ENCODE assay signal across 26 cellular contexts in the genomic region with DNA sequence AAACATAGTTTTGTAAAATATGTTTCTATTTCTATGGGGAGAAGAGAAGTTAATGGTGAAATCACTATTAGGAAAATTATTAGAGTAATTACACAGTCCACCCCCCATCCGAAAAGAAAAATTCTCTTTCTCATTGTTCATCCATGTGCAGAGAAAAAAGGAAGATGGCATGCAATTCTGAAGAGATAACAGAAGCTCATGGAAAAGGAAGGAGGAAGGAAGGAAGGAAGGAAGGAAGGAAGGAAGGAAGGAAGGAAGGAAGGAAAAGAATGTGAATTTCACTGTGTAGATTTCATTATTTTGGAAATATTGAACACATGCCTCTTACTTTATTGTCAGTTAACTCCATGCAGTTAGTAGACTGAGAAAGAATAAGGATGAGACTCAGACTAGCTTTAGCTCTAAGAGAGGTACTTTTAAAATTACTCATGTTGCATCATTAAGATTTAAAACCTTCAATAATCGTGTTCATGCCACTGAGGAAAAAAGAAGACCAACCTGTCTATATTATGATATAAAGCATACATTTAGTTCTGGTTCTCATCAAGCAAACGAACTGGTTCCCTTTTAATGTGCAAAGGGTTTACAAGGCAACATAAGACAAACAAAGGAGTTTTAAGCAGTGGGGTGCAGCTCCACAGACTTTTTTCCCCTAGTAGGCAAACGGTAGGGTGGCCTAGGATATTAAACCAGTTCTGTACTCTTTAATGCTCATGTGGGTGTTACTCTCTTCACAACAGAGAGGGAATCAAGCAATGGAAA.
DNase-seq lines count a peak whose midpoint lies in the region; ATAC-seq and TF ChIP-seq lines count a peak whose summit lies in the region.
"Had no signal": no experiment of that assay in that cellular context is flagged by ENCODE, and none has a peak within 500 bp of the region (broad histone marks: within the 10 kb centered on the region; RNA-seq: fewer than 3 reads in every experiment).

No MANE protein-coding gene starts in this region.

- 82% methylated on average over 4 of the region's 4 CpGs for WGBS in right lobe of liver (ENCODE audit: insufficient coverage, low coverage, low lambda C conversion rate, missing lambda C conversion rate)

- H3K27me3 Mint-ChIP-seq in Caco-2 (ENCODE audit: insufficient read depth, unreplicated experiment) = no peaks in the 10 kb centered on the region
- no peaks in the 10 kb centered on the region for H3K27me3 Mint-ChIP-seq in MCF 10A (ENCODE audit: insufficient read depth, unreplicated experiment)
- H3K27me3 Mint-ChIP-seq: brain; CD8-positive, alpha-beta memory T cell had no signal

- H3K27ac Mint-ChIP-seq in Caco-2 (ENCODE audit: unreplicated experiment) (peak overlapping the region; percentile 14), MCF 10A (ENCODE audit: low read depth, unreplicated experiment) (no peak overlapping the region)
- H3K27ac Mint-ChIP-seq: GM23338, HFFc6 had no signal

- H3K4me3 ChIP-seq in Caco-2 (ENCODE audit: low read depth, low read length) (no peak overlapping the region), ascending aorta (no peak overlapping the region), rectal smooth muscle tissue (ENCODE audit: low read length) (no peak overlapping the region), right lobe of liver (no peak overlapping the region)
- H3K4me3 ChIP-seq: adrenal gland, gastrocnemius medialis, GM23338, smooth muscle cell, upper lobe of left lung had no signal

- no peak overlapping the region for H3K9ac ChIP-seq in rectal smooth muscle tissue (ENCODE audit: low read length)

- no peak for TF ChIP-seq POLR2A in right lobe of liver (IDR thresholded peaks at IDR 0.05)

- intact Hi-C loops in Caco-2 (cut with micrococcal nuclease; ENCODE audit: unreplicated experiment) (no loop called here), ascending aorta (cut with DNase I) (no loop called here), right lobe of liver (cut with DNase I) (no loop called here), MCF 10A (cut with micrococcal nuclease) (no loop called here)

- H3K27me3 ChIP-seq in Caco-2 (replicated peaks; ENCODE audit: control insufficient read depth, insufficient read depth, low read length) (no peaks in the 10 kb centered on the region), ascending aorta (no peaks in the 10 kb centered on the region), rectal smooth muscle tissue (ENCODE audit: control insufficient read depth, insufficient read depth, low read length) (no peaks in the 10 kb centered on the region), right lobe of liver (no peaks in the 10 kb centered on the region)
- H3K27me3 ChIP-seq: adrenal gland, gastrocnemius medialis, upper lobe of left lung had no signal

- H3K36me3 ChIP-seq in Caco-2 (ENCODE audit: control insufficient read depth, insufficient read depth, low read length) = no peaks in the 10 kb centered on the region
- H3K36me3 ChIP-seq in ascending aorta = no peaks in the 10 kb centered on the region
- H3K36me3 ChIP-seq in rectal smooth muscle tissue (ENCODE audit: control insufficient read depth, insufficient read depth, low read length) = no peaks in the 10 kb centered on the region
- no peaks in the 10 kb centered on the region for H3K36me3 ChIP-seq in right lobe of liver
- H3K36me3 ChIP-seq: adrenal gland, gastrocnemius medialis, upper lobe of left lung had no signal

- no peak for ATAC-seq in right lobe of liver
- ATAC-seq: gastrocnemius medialis, GM23338 had no signal

- H3K36me3 Mint-ChIP-seq in Caco-2 (ENCODE audit: insufficient read depth, unreplicated experiment) = peaks cover 10% of the 10 kb centered on the region
- H3K36me3 Mint-ChIP-seq in MCF 10A (ENCODE audit: insufficient read depth, unreplicated experiment) = no peaks in the 10 kb centered on the region
- H3K36me3 Mint-ChIP-seq: brain had no signal

- no peak overlapping the region for H3K4me3 Mint-ChIP-seq in Caco-2 (ENCODE audit: unreplicated experiment)
- no peak overlapping the region for H3K4me3 Mint-ChIP-seq in MCF 10A (ENCODE audit: unreplicated experiment)
- H3K4me3 Mint-ChIP-seq: brain; CD8-positive, alpha-beta memory T cell; GM23338; HFFc6 had no signal

- POLR2A ChIA-PET in Caco-2 (lab: Charles Lee) (no interaction called here), MCF 10A (lab: Yijun Ruan, JAX) (no interaction called here)

- H3K9me3 ChIP-seq in Caco-2 = no peaks in the 10 kb centered on the region
- no peaks in the 10 kb centered on the region for H3K9me3 ChIP-seq in ascending aorta
- H3K9me3 ChIP-seq in right lobe of liver = no peaks in the 10 kb centered on the region
- H3K9me3 ChIP-seq: adrenal gland, gastrocnemius medialis, upper lobe of left lung had no signal

- CTCF ChIA-PET in Caco-2 (lab: Charles Lee) (interaction anchor here (0.5 kb wide), 1 partner anchor 10 kb away, joined by 3 read pairs; no protein-coding TSS in a partner anchor), MCF 10A (lab: Yijun Ruan, JAX) (interaction anchor here (0.6 kb wide), 1 partner anchor 1735 kb away, joined by 3 read pairs; no protein-coding TSS in a partner anchor)

- no peaks in the 10 kb centered on the region for H3K9me3 Mint-ChIP-seq in Caco-2 (ENCODE audit: unreplicated experiment)
- no peaks in the 10 kb centered on the region for H3K9me3 Mint-ChIP-seq in MCF 10A (ENCODE audit: unreplicated experiment)
- H3K9me3 Mint-ChIP-seq: brain; CD8-positive, alpha-beta memory T cell; GM23338; HFFc6 had no signal

- BruUV-seq in Caco-2 (replicated peaks; lab: Mats Ljungman, UMichigan) (no TSS peak), MCF 10A (replicated peaks; lab: Mats Ljungman, UMichigan) (no TSS peak)

- H3K4me1 Mint-ChIP-seq in Caco-2 (ENCODE audit: low read depth, unreplicated experiment) (peaks cover 49% of the 10 kb centered on the region), MCF 10A (ENCODE audit: insufficient read depth, unreplicated experiment) (peaks cover 17% of the 10 kb centered on the region)

- H3K27ac ChIP-seq in C4-2B (peak overlapping the region; percentile 65), ascending aorta (peak overlapping the region; percentile 27 to 60), rectal smooth muscle tissue (ENCODE audit: low read depth, low read length) (peak overlapping the region; percentile 91), right lobe of liver (no peak overlapping the region)
- H3K27ac ChIP-seq: adrenal gland, gastrocnemius medialis, HL-60, RWPE1, upper lobe of left lung had no signal

- no peak for DNase-seq in Caco-2
- no peak for DNase-seq in ascending aorta (ENCODE audit: low spot score in 2 of 2)
- DNase-seq in right lobe of liver = no peak
- no peak for DNase-seq in glomerular visceral epithelial cell (ENCODE audit: extremely low spot score)
- no peak for DNase-seq in MCF 10A (ENCODE audit: unreplicated experiment)
- DNase-seq: activated CD4-positive, alpha-beta T cell treated with anti-CD3 and anti-CD28 coated beads for 48 hours; adrenal gland; CD8-positive, alpha-beta memory T cell; cerebellar nuclear complex; gastrocnemius medialis; HFFc6; hippocampal formation; mesendoderm; NCI-H446 treated with DMSO at 0.1 percent for 48 hours; occipital lobe; stimulated activated CD4-positive, alpha-beta T cell treated with anti-CD3 and anti-CD28 coated beads, Interleukin-1b, Interleukin-23, amount 100 ng/mL, for 48 hours; substantia nigra; T-helper 2 cell; upper lobe of left lung had no signal

- H3K4me1 ChIP-seq in Caco-2 (peaks cover 49% of the 10 kb centered on the region), ascending aorta (peaks cover 11 to 48% of the 10 kb centered on the region in 2 donors), rectal smooth muscle tissue (ENCODE audit: control insufficient read depth, insufficient read depth, low read length) (peaks cover 57% of the 10 kb centered on the region), right lobe of liver (peaks cover 0 to 34% (median 4%) of the 10 kb centered on the region in 4 donors)

- TF ChIP-seq CTCF in C4-2B (conservative IDR thresholded peaks at IDR 0.05) (no peak), Caco-2 (IDR thresholded peaks at IDR 0.05; ENCODE audit: insufficient read depth in 1 of 2, low read depth in 1 of 2, low read length in 1 of 2, severe bottlenecking in 1 of 2, unreplicated experiment in 1 of 2) (no peak), ascending aorta (IDR thresholded peaks at IDR 0.05) (no peak), right lobe of liver (IDR thresholded peaks at IDR 0.05) (no peak), MCF 10A (IDR thresholded peaks at IDR 0.05; ENCODE audit: unreplicated experiment) (no peak)

Comparison
In these comparisons a context has a peak if more than half of its experiments do, and no peak if none do; other contexts are left out.
1. H3K27ac ChIP-seq: peak in C4-2B (single experiment), ascending aorta (2 of 2) and rectal smooth muscle tissue (single experiment); none in right lobe of liver (0 of 3).